In genomic region chr2:71333619-71334018, GRCh38 we compare ENCODE assay signal across 9 cellular contexts. TPM values are rescaled to one million over a fixed set of nuclear protein-coding genes. Genes with fewer than 3 reads are reported as not detected.
DNase-seq lines count a peak whose midpoint lies in the region; ATAC-seq and TF ChIP-seq lines count a peak whose summit lies in the region.
"Had no signal": no experiment of that assay in that cellular context is flagged by ENCODE, and none has a peak within 500 bp of the region (broad histone marks: within the 10 kb centered on the region; RNA-seq: fewer than 3 reads in every experiment).

No MANE protein-coding gene starts in this region.

- WGBS in tibial nerve, 2 donors: 49% methylated on average over 3 of the region's 3 CpGs

- TF ChIP-seq POLR2A in tibial nerve (IDR thresholded peaks at IDR 0.05): no peak

- H3K27me3 Mint-ChIP-seq in activated T-cell treated with anti-CD3 and anti-CD28 coated beads, Interleukin-2, amount 50 U/mL, for 72 hours (ENCODE audit: low read depth): no peaks in the 10 kb centered on the region

- no peak for TF ChIP-seq CTCF in tibial nerve (IDR thresholded peaks at IDR 0.05)

- H3K4me3 ChIP-seq in tibial nerve: peak overlapping the region in 3 of 4 donors; percentile 61 to 92 (median 84)

- peaks cover 12 to 15% of the 10 kb centered on the region in 2 donors for H3K36me3 Mint-ChIP-seq in activated T-cell treated with anti-CD3 and anti-CD28 coated beads, Interleukin-2, amount 50 U/mL, for 72 hours (ENCODE audit: insufficient read depth in 2 of 2)
- H3K36me3 Mint-ChIP-seq in activated naive CD4-positive, alpha-beta T cell treated with anti-CD3 and anti-CD28 coated beads, Interleukin-2, amount 50 U/mL, for 72 hours: peaks cover 26 to 34% of the 10 kb centered on the region in 2 donors

- ATAC-seq in activated T-cell treated with anti-CD3 and anti-CD28 coated beads, Interleukin-2, amount 50 U/mL, for 72 hours (replicated peaks in 1 of 2): no peak
- no peak for ATAC-seq in activated naive CD4-positive, alpha-beta T cell treated with anti-CD3 and anti-CD28 coated beads, Interleukin-2, amount 50 U/mL, for 72 hours
- no peak for ATAC-seq in GM18870 (IDR thresholded peaks at IDR 0.05; ENCODE audit: unreplicated experiment)
- no peak for ATAC-seq in HG03442 (IDR thresholded peaks at IDR 0.05; ENCODE audit: unreplicated experiment)

- H3K4me1 ChIP-seq in tibial nerve: peaks cover 0 to 63% (median 27%) of the 10 kb centered on the region in 4 donors

- H3K4me1 Mint-ChIP-seq in activated T-cell treated with anti-CD3 and anti-CD28 coated beads, Interleukin-2, amount 50 U/mL, for 72 hours (ENCODE audit: low read depth): peaks cover 40% of the 10 kb centered on the region

- peak overlapping the region; percentile 92 for H3K27ac Mint-ChIP-seq in activated T-cell treated with anti-CD3 and anti-CD28 coated beads, Interleukin-2, amount 50 U/mL, for 72 hours
- H3K27ac Mint-ChIP-seq in activated naive CD4-positive, alpha-beta T cell treated with anti-CD3 and anti-CD28 coated beads, Interleukin-2, amount 50 U/mL, for 72 hours: peak overlapping the region; percentile 31 to 76

- no peaks in the 10 kb centered on the region for H3K27me3 ChIP-seq in tibial nerve

- TF ChIP-seq EP300 in tibial nerve (IDR thresholded peaks at IDR 0.05): no peak

- no peak for DNase-seq in activated T-cell treated with anti-CD3 and anti-CD28 coated beads, Interleukin-2, amount 50 U/mL, for 72 hours
- DNase-seq in activated T-cell treated with anti-CD3 and anti-CD28 coated beads, Interleukin-2, amount 50 U/mL, for 48 hours: no peak
- no peak for DNase-seq in activated naive CD4-positive, alpha-beta T cell treated with anti-CD3 and anti-CD28 coated beads, Interleukin-2, amount 50 U/mL, for 72 hours (ENCODE audit: low spot score in 2 of 2)
- DNase-seq in kidney tubule cell (ENCODE audit: low spot score) (peak; percentile 4), tibial nerve (ENCODE audit: low spot score in 2 of 2) (no peak)
- no peak for DNase-seq in stimulated activated CD4-positive, alpha-beta T cell treated with anti-CD3 and anti-CD28 coated beads, Interleukin-4, amount 100 ng/mL, for 24 hours
- DNase-seq: hypothalamus had no signal

- no peak overlapping the region for H3K27ac ChIP-seq in tibial nerve

- no peaks in the 10 kb centered on the region for H3K36me3 ChIP-seq in tibial nerve

- H3K9me3 Mint-ChIP-seq in activated T-cell treated with anti-CD3 and anti-CD28 coated beads, Interleukin-2, amount 50 U/mL, for 72 hours: no peaks in the 10 kb centered on the region
- no peaks in the 10 kb centered on the region for H3K9me3 Mint-ChIP-seq in activated naive CD4-positive, alpha-beta T cell treated with anti-CD3 and anti-CD28 coated beads, Interleukin-2, amount 50 U/mL, for 72 hours

- H3K4me3 Mint-ChIP-seq in activated T-cell treated with anti-CD3 and anti-CD28 coated beads, Interleukin-2, amount 50 U/mL, for 72 hours: peak overlapping the region; percentile 89 to 94

- no peaks in the 10 kb centered on the region for H3K9me3 ChIP-seq in tibial nerve

RNA-seq across cellular contexts. Expression of gene ZNF638, which starts 2.0 kb away (rescaled TPM):
- 100 to 1,000 TPM; 107 to 111 TPM for total RNA-seq in activated T-cell treated with anti-CD3 and anti-CD28 coated beads, Interleukin-2, amount 50 U/mL, for 72 hours
- total RNA-seq in activated naive CD4-positive, alpha-beta T cell treated with anti-CD3 and anti-CD28 coated beads, Interleukin-2, amount 50 U/mL, for 72 hours: 100 to 1,000 TPM; 111 to 126 TPM
- total RNA-seq in tibial nerve: 100 to 1,000 TPM; 202 to 286 (median 252) TPM
